In genomic region chr2:45960057-45960863, GRCh38 we compare ENCODE assay signal across 22 cellular contexts.
DNase-seq lines count a peak whose midpoint lies in the region; TF ChIP-seq lines count a peak whose summit lies in the region.
"Had no signal": no experiment of that assay in that cellular context is flagged by ENCODE, and none has a peak within 500 bp of the region (broad histone marks: within the 10 kb centered on the region; RNA-seq: fewer than 3 reads in every experiment).

No MANE protein-coding gene starts in this region.

- no peak for TF ChIP-seq POLR2A in stomach (IDR thresholded peaks at IDR 0.05)

- intact Hi-C loops in stomach (cut with DNase I; ENCODE audit: low total_unique reads): no loop called here

- H3K9me3 ChIP-seq in liver (ENCODE audit: control insufficient read depth in 4 of 4, low read length in 3 of 4) (no peaks in the 10 kb centered on the region), stomach (no peaks in the 10 kb centered on the region)
- H3K9me3 ChIP-seq: breast epithelium, suprapubic skin had no signal

- H3K4me1 ChIP-seq in liver (ENCODE audit: control insufficient read depth in 4 of 4, insufficient read depth in 4 of 4, low read length in 3 of 4): peaks cover 5 to 40% (median 17%) of the 10 kb centered on the region in 4 donors
- H3K4me1 ChIP-seq in stomach: peaks cover 41 to 65% (median 46%) of the 10 kb centered on the region in 4 donors

- no peak overlapping the region for H3K27ac ChIP-seq in liver (ENCODE audit: low read depth in 1 of 2, low read length in 2 of 2)
- H3K27ac ChIP-seq in stomach: peak overlapping the region; percentile 28 to 78 (median 70)
- H3K27ac ChIP-seq: HL-60, suprapubic skin had no signal

- DNase-seq in HPDE6-E6E7 (ENCODE audit: extremely low spot score): peak; percentile 28
- peak; percentile 39 for DNase-seq in SW480 (ENCODE audit: low spot score)
- no peak for DNase-seq in stomach
- DNase-seq in NCI-H510A treated with DMSO at 0.1 percent for 48 hours (lab: John Stamatoyannopoulos, UW): no peak
- no peak for DNase-seq in SW 1271 (lab: John Stamatoyannopoulos, UW)
- DNase-seq in activated CD4-positive, alpha-beta T cell treated with anti-CD3 and anti-CD28 coated beads, Interleukin-2, amount 50 U/mL, for 4 hours: no peak
- no peak for DNase-seq in activated gamma-delta T cell (lab: John Stamatoyannopoulos, UW)
- DNase-seq: activated CD4-positive, alpha-beta memory T cell treated with anti-CD3 and anti-CD28 coated beads, Interleukin-2, amount 10 ng/mL, durations not matched to agents 7 days and 5 days; activated gamma-delta T cell treated with Interleukin-2 at 50 U/mL for 16 hours; CD4-positive, alpha-beta memory T cell; cortex of kidney; mesendoderm; NCI-H2171; NCI-H524 treated with DMSO at 0.1 percent for 48 hours; nephron progenitor cell; posterior cingulate gyrus; RPMI8226; T-helper 9 cell had no signal

- H3K27me3 ChIP-seq in liver (ENCODE audit: control insufficient read depth in 4 of 4, insufficient read depth in 4 of 4, low read length in 3 of 4) (no peaks in the 10 kb centered on the region), stomach (no peaks in the 10 kb centered on the region)
- H3K27me3 ChIP-seq: breast epithelium, suprapubic skin had no signal

- no peak for TF ChIP-seq EP300 in stomach (IDR thresholded peaks at IDR 0.05)

- WGBS in liver: 80% methylated on average over 8 of the region's 8 CpGs
- 69 to 83% (median 81%) methylated on average over 8 of the region's 8 CpGs for WGBS in stomach, 5 donors

- TF ChIP-seq CTCF in liver (IDR thresholded peaks at IDR 0.05; ENCODE audit: low read depth, low read length, missing input control) (no peak), stomach (IDR thresholded peaks at IDR 0.05) (no peak)

- H3K4me3 ChIP-seq in liver (ENCODE audit: low read depth in 1 of 3, low read length in 3 of 3): no peak overlapping the region
- H3K4me3 ChIP-seq in stomach: no peak overlapping the region
- H3K4me3 ChIP-seq: suprapubic skin had no signal

- H3K9ac ChIP-seq in liver (ENCODE audit: low read depth in 1 of 2, low read length in 2 of 2): no peak overlapping the region

- no peak for TF ChIP-seq RAD21 in liver (IDR thresholded peaks at IDR 0.05)

- H3K36me3 ChIP-seq in liver (ENCODE audit: control insufficient read depth in 4 of 4, insufficient read depth in 3 of 4, low read depth in 1 of 4, low read length in 3 of 4) (no peaks in the 10 kb centered on the region), stomach (no peaks in the 10 kb centered on the region)
- H3K36me3 ChIP-seq: breast epithelium, suprapubic skin had no signal

TF ChIP-seq in liver, 16 proteins besides CTCF, POLR2A, EP300 and RAD21:
- TF ChIP-seq HNF4A (conservative IDR thresholded peaks at IDR 0.05) (peak; percentile 31 to 41), SP1 (IDR thresholded peaks at IDR 0.05) (no peak)
TF ChIP-seq in liver: peak in this region for 1.

Comparison
In these comparisons a context has a peak if more than half of its experiments do, and no peak if none do; other contexts are left out.
1. DNase-seq: peak in HPDE6-E6E7 (single experiment) and SW480 (single experiment); none in stomach (single experiment), NCI-H510A treated with DMSO at 0.1 percent for 48 hours (single experiment), SW 1271 (0 of 2), activated CD4-positive, alpha-beta T cell treated with anti-CD3 and anti-CD28 coated beads, Interleukin-2, amount 50 U/mL, for 4 hours (0 of 2) and activated gamma-delta T cell (single experiment).
2. H3K27ac ChIP-seq: peak in stomach (5 of 5); none in liver (0 of 2).